ENCODE assay signal across 1 cellular context in genomic region chr12:96489392-96490056, GRCh38.
TF ChIP-seq lines count a peak whose summit lies in the region.

CFAP54 (plus strand) TSS chr12:96489577; CDS start chr12:96489610, 33 bp downstream.

TF ChIP-seq in K562, 482 proteins besides CTCF, POLR2A, EP300 and RAD21 (continued from another document and continues in another):
- TF ChIP-seq ELK3 (CRISPR knock-in tag; IDR thresholded peaks at IDR 0.05) (no peak), ZNF668 (CRISPR knock-in tag; IDR thresholded peaks at IDR 0.05) (no peak), TEAD1 (CRISPR knock-in tag; IDR thresholded peaks at IDR 0.05) (peak; percentile 97 to 100), CREB5 (CRISPR knock-in tag; IDR thresholded peaks at IDR 0.05) (no peak), TAF1 (IDR thresholded peaks at IDR 0.05; ENCODE audit: control insufficient read depth, extremely low read depth, insufficient read depth, low read length, severe bottlenecking) (no peak), PYGO2 (tag; IDR thresholded peaks at IDR 0.05) (no peak), RB1 (IDR thresholded peaks at IDR 0.05; ENCODE audit: low read depth) (peak; percentile 86), ESRRB (CRISPR knock-in tag; IDR thresholded peaks at IDR 0.05; ENCODE audit: borderline replicate concordance) (no peak), NUFIP1 (IDR thresholded peaks at IDR 0.05; ENCODE audit: partially characterized antibody) (no peak), POLR2B (IDR thresholded peaks at IDR 0.05; ENCODE audit: low read depth, partially characterized antibody) (no peak), TFE3 (CRISPR knock-in tag; IDR thresholded peaks at IDR 0.05) (no peak), XRCC5 (IDR thresholded peaks at IDR 0.05; ENCODE audit: low read depth, low read length) (peak; percentile 90; the same call in 1 of the 2 replicates), CBX5 (IDR thresholded peaks at IDR 0.05; ENCODE audit: borderline replicate concordance, low read depth) (no peak), ETS1 (conservative IDR thresholded peaks at IDR 0.05; ENCODE audit: control insufficient read depth, low read depth, low read length) (peak; percentile 49; the same call in 1 of the 2 replicates), ZFP1 (CRISPR knock-in tag; IDR thresholded peaks at IDR 0.05) (no peak), CBFB (CRISPR knock-in tag; IDR thresholded peaks at IDR 0.05) (0 out of 2 replicates have a peak, but pooled peaks have one; percentile 24), ZNF79 (CRISPR knock-in tag; IDR thresholded peaks at IDR 0.05; ENCODE audit: low read depth) (no peak), MTF1 (CRISPR knock-in tag; IDR thresholded peaks at IDR 0.05; ENCODE audit: borderline replicate concordance) (no peak), ZNF24 (IDR thresholded peaks at IDR 0.05) (no peak), ZNF318 (IDR thresholded peaks at IDR 0.05; ENCODE audit: borderline replicate concordance in 1 of 2, low read depth in 1 of 2) (no peak), L3MBTL2 (IDR thresholded peaks at IDR 0.05) (no peak), OTX1 (CRISPR knock-in tag; IDR thresholded peaks at IDR 0.05) (no peak), NR4A1 (CRISPR knock-in tag; IDR thresholded peaks at IDR 0.05) (no peak), NR4A1 (tag; IDR thresholded peaks at IDR 0.05) (no peak), ZNF212 (CRISPR knock-in tag; IDR thresholded peaks at IDR 0.05) (no peak), ZNF780A (CRISPR knock-in tag; IDR thresholded peaks at IDR 0.05) (no peak), ZNF699 (CRISPR knock-in tag; IDR thresholded peaks at IDR 0.05; ENCODE audit: insufficient replicate concordance) (no peak), CSDE1 (IDR thresholded peaks at IDR 0.05) (peak in 1 of 2 experiments; percentile 98; a peak in 2 of 4 replicates), RBM25 (IDR thresholded peaks at IDR 0.05; ENCODE audit: low read depth, low read length, severe bottlenecking) (no peak), ZHX1 (conservative IDR thresholded peaks at IDR 0.05; ENCODE audit: low read length) (peak; percentile 79; the same call in 1 of the 2 replicates), ZC3H4 (CRISPR knock-in tag; IDR thresholded peaks at IDR 0.05; ENCODE audit: borderline replicate concordance) (no peak), MLX (CRISPR knock-in tag; conservative IDR thresholded peaks at IDR 0.05) (no peak), HNRNPL (IDR thresholded peaks at IDR 0.05; ENCODE audit: low read depth, low read length) (no peak), ZSCAN29 (IDR thresholded peaks at IDR 0.05) (no peak), USF2 (CRISPR knock-in tag; IDR thresholded peaks at IDR 0.05) (no peak), SRSF1 (IDR thresholded peaks at IDR 0.05; ENCODE audit: low read depth, low read length) (no peak), SP1 (CRISPR knock-in tag; IDR thresholded peaks at IDR 0.05) (no peak), NRF1 (conservative IDR thresholded peaks at IDR 0.05 in 1 of 2, IDR thresholded peaks at IDR 0.05 in 1 of 2) (peak; percentile 50 to 54; a peak in 3 of 4 replicates), TBP (optimal IDR thresholded peaks at IDR 0.05; ENCODE audit: low read depth, low read length) (peak; percentile 25), STAT5B (CRISPR knock-in tag; IDR thresholded peaks at IDR 0.05) (no peak), GATA2 (CRISPR knock-in tag; IDR thresholded peaks at IDR 0.05) (no peak), CREB3L1 (IDR thresholded peaks at IDR 0.05; ENCODE audit: borderline replicate concordance, low read depth) (no peak), ZBTB43 (CRISPR knock-in tag; IDR thresholded peaks at IDR 0.05) (no peak), ZNF75A (CRISPR knock-in tag; IDR thresholded peaks at IDR 0.05) (no peak)
